1 cellular context compared by ENCODE assay signal in the genomic region with DNA sequence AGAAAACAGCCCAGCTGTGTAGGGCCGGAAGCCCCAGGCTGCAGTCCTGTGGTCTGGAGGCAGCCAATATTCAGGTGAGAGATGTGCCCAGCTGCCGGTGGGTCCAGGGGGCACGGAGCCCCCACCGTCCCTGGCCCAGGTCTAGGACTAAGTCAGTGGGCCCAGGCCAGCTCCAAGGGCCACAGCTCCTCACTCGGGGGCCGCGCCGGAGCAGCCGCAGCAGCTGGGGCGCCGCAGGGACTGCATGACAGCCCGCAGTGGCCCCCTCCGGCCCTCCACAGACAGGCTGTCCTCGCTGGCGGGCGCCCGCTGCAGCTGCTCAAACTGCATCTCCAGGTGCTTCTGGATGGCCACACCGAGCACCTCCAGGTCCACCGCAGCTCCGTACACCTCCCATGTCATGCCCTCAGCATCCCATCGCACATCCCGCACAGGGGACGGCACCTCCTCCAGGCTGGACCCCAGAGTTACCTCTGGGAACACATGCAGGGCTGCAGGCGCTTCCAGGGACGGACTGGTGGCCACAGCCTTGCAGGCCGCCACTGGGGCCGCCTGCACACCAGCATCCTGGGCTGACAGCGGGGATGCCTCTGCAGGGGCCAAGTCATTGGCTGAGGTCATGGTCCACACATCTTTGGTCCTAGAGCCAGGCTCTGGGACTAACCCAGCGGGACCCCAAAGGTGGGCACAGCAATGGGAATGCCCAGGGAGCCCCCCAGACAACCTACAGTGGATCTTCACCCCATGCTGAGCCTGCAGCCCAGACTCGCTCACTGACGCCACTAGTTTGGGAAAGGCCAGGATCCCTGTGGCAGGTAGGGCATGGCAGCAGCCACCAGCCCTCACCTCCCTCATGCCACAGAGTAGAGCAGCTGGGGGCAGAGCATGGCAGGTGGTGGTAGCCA.
TF ChIP-seq lines count a peak whose summit lies in the region.

No MANE protein-coding gene starts in this region.

TF ChIP-seq in HepG2, 621 proteins besides CTCF, POLR2A, EP300 and RAD21:
- TF ChIP-seq MED1 (CRISPR knock-in tag; IDR thresholded peaks at IDR 0.05) (no peak), SOX5 (CRISPR knock-in tag; IDR thresholded peaks at IDR 0.05; ENCODE audit: borderline replicate concordance) (no peak)
